Comparison of ENCODE assay signal across 21 cellular contexts in the genomic region with DNA sequence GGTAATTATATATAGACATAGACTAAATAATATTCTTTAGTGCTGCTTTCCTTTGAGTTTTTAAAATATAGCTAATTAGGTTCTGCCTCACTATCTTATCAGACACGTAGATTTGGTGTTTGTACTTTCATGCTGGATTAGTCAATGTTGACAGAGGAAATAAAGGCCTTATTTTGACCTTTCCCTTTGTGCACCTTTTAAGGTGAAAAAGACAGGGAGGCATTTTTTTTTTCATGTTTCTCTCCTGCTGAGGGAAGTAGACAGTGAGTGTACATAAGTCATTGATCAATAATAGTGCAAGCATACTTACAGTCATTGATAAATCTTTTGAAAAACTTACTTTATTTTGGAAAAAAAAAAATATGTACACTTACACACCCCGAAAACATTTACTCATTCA.
DNase-seq lines count a peak whose midpoint lies in the region; ATAC-seq, FAIRE-seq and TF ChIP-seq lines count a peak whose summit lies in the region.
"Had no signal": no experiment of that assay in that cellular context is flagged by ENCODE, and none has a peak within 500 bp of the region (broad histone marks: within the 10 kb centered on the region; RNA-seq: fewer than 3 reads in every experiment).

No MANE protein-coding gene starts in this region.

- H3K27me3 ChIP-seq in PC-3 (ENCODE audit: low read length) (no peaks in the 10 kb centered on the region), body of pancreas (no peaks in the 10 kb centered on the region), pancreas (no peaks in the 10 kb centered on the region)
- H3K27me3 ChIP-seq: BLaER1 had no signal

- 17 to 21% methylated on average over 2 of the region's 2 CpGs for WGBS in body of pancreas, 2 donors
- 11 to 21% methylated on average over 2 of the region's 2 CpGs for WGBS in pancreas, 2 donors

- no peak overlapping the region for H3K9ac ChIP-seq in PC-3 (ENCODE audit: low read length)
- H3K9ac ChIP-seq: BLaER1 had no signal

- no peaks in the 10 kb centered on the region for H3K9me3 ChIP-seq in PC-3 (ENCODE audit: low read length)
- no peaks in the 10 kb centered on the region for H3K9me3 ChIP-seq in body of pancreas
- no peaks in the 10 kb centered on the region for H3K9me3 ChIP-seq in pancreas
- H3K9me3 ChIP-seq: BLaER1 had no signal

- FAIRE-seq in pancreas (lab: Jason Lieb, UNC): no peak
- FAIRE-seq: G401.6, GM12892, GM19239, H1, HTR-8/SVneo had no signal

- no peak; the same call in 1 of the 2 replicates for ATAC-seq in PC-3
- ATAC-seq in body of pancreas: peak; percentile 84
- ATAC-seq in pancreas: peak; percentile 76 to 93 (median 90)

- H3K36me3 ChIP-seq in PC-3 (ENCODE audit: low read depth, low read length) (no peaks in the 10 kb centered on the region), body of pancreas (replicated peaks in 1 of 2; ENCODE audit: insufficient read depth in 1 of 2, low read depth in 2 of 2) (no peaks in the 10 kb centered on the region), pancreas (no peaks in the 10 kb centered on the region)
- H3K36me3 ChIP-seq: BLaER1 had no signal

- POLR2A ChIA-PET in PC-3 (lab: Charles Lee; ENCODE audit: unreplicated experiment): interaction anchor here (0.6 kb wide), 1 partner anchor 541 kb away, joined by 5 read pairs; no protein-coding TSS in a partner anchor

- H2AFZ ChIP-seq in PC-3 (ENCODE audit: low read length): no peak overlapping the region

- H3K4me1 ChIP-seq in PC-3 (ENCODE audit: insufficient read depth, low read length): peaks cover 10% of the 10 kb centered on the region
- H3K4me1 ChIP-seq in body of pancreas: peaks cover 14% of the 10 kb centered on the region
- peaks cover 3 to 9% (median 5%) of the 10 kb centered on the region in 3 donors for H3K4me1 ChIP-seq in pancreas
- H3K4me1 ChIP-seq: BLaER1 had no signal

- H3K4me3 ChIP-seq in PC-3 (ENCODE audit: low read length) (no peak overlapping the region), body of pancreas (no peak overlapping the region), pancreas (no peak overlapping the region)
- H3K4me3 ChIP-seq: BLaER1 had no signal

- CTCF ChIA-PET in PC-3 (lab: Charles Lee): interaction anchor here (0.7 kb wide), 1 partner anchor 356 kb away, joined by 3 read pairs; no protein-coding TSS in a partner anchor

- TF ChIP-seq CTCF in PC-3 (conservative IDR thresholded peaks at IDR 0.05; ENCODE audit: low read depth, low read length) (no peak), body of pancreas (IDR thresholded peaks at IDR 0.05) (no peak), pancreas (IDR thresholded peaks at IDR 0.05) (no peak)

- H4K20me1 ChIP-seq in PC-3 (ENCODE audit: low read length): no peaks in the 10 kb centered on the region
- H4K20me1 ChIP-seq: BLaER1 had no signal

- no peak for TF ChIP-seq POLR2A in body of pancreas (IDR thresholded peaks at IDR 0.05)

- no peaks in the 10 kb centered on the region for H3F3A ChIP-seq in PC-3 (ENCODE audit: low read length, unreplicated experiment)

- no TSS peak for BruUV-seq in PC-3 (replicated peaks; lab: Mats Ljungman, UMichigan)

- no peaks in the 10 kb centered on the region for H3K79me2 ChIP-seq in PC-3 (ENCODE audit: low read length)

- intact Hi-C loops in PC-3 (cut with micrococcal nuclease) (no loop called here), body of pancreas (cut with DNase I) (no loop called here), pancreas (cut with DNase I) (no loop called here)

- DNase-seq in NCI-H146 (lab: John Stamatoyannopoulos, UW) (peak; percentile 7), NCI-H146 treated with DMSO at 0.1 percent for 48 hours (lab: John Stamatoyannopoulos, UW; ENCODE audit: unreplicated experiment) (no peak), PC-3 (no peak), body of pancreas (no peak), pancreas (no peak), COR-L47 (lab: John Stamatoyannopoulos, UW) (no peak), HUDEP-2 (lab: John Stamatoyannopoulos, UW; ENCODE audit: unreplicated experiment in 76 of 76) (no peak)
- DNase-seq in activated CD4-positive, CD25-positive, alpha-beta regulatory T cell treated with anti-CD3 and anti-CD28 coated beads, Interleukin-2, amount 50 U/mL, for 72 hours: no peak
- DNase-seq: AML-193; CD8-positive, alpha-beta memory T cell; DMS79 treated with DMSO at 0.1 percent for 48 hours; EL; HCEC 1CT; HFFc6 had no signal

- H3K27ac ChIP-seq in PC-3 (ENCODE audit: low read length): no peak overlapping the region
- no peak overlapping the region for H3K27ac ChIP-seq in body of pancreas
- no peak overlapping the region for H3K27ac ChIP-seq in pancreas
- H3K27ac ChIP-seq: 22Rv1, BLaER1 had no signal

- H3K4me2 ChIP-seq in PC-3 (ENCODE audit: low read length): peak overlapping the region; percentile 34; the same call in 1 of the 2 replicates
- H3K4me2 ChIP-seq: BLaER1 had no signal

- H3K9me2 ChIP-seq in PC-3 (replicated peaks; ENCODE audit: low read length): no peaks in the 10 kb centered on the region
